Comparison of ENCODE assay signal across 26 cellular contexts in the genomic region with DNA sequence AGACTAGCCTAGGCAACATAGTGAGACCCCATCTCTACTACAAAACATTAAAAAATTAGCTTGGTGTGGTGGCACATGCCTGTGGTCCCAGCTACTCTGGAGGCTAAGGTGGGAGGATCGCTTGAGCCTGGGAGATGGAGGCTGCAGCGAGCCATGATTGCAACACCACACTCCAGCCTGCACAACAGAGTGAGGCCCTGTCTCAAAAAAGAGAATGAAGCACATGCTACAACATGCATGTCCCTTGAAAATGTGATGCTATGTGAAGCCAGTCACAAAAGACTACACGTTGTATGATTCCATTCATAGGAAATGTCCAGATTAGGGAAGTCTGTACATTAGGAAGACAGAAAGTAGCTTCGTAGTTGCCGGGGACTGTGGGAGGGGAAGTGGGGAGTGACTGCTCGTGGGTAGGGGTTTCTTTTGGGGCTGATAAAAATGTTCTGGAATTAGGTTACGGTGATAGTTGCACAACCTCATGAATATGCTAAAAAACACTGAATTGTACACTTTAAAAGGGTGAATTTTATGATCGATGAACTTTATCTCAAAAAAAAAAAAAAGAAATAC.
"Had no signal": no experiment of that assay in that cellular context is flagged by ENCODE, and none has a peak within 500 bp of the region (broad histone marks: within the 10 kb centered on the region; RNA-seq: fewer than 3 reads in every experiment).

No MANE protein-coding gene starts in this region.

- ATAC-seq: left colon; left lung; lower lobe of right lung; natural killer cell; stimulated activated memory B cell treated with anti-CD40 and anti-IgM and Interleukin-4, amounts not matched to agents 10 μg/mL and 1 μg/mL and 100 μg/mL, for 72 hours; stimulated activated naive CD8-positive, alpha-beta T cell treated with anti-CD3 and anti-CD28 coated beads, Interleukin-15, amount 100 ng/mL, for 72 hours had no signal

- H3K36me3 ChIP-seq: left lung, lower lobe of right lung, ovary, right atrium auricular region, sigmoid colon, tibial nerve, upper lobe of left lung, vagina had no signal

- H3K4me1 ChIP-seq: left lung, lower lobe of right lung, right atrium auricular region, sigmoid colon, tibial nerve, upper lobe of left lung, vagina had no signal

- H3K4me3 ChIP-seq: left lung, lower lobe of right lung, ovary, right atrium auricular region, sigmoid colon, tibial nerve, upper lobe of left lung, vagina had no signal

- FAIRE-seq: islet of Langerhans, kidney, small intestine had no signal

- H3K27me3 ChIP-seq: left lung, ovary, right atrium auricular region, sigmoid colon, tibial nerve, upper lobe of left lung, vagina had no signal

- H3K27ac ChIP-seq: left lung, lower lobe of right lung, ovary, right atrium auricular region, sigmoid colon, tibial nerve, upper lobe of left lung, vagina had no signal

- H3K9me3 ChIP-seq: left lung, lower lobe of right lung, ovary, right atrium auricular region, sigmoid colon, upper lobe of left lung, vagina had no signal

- DNase-seq: hypothalamus; immature natural killer cell; kidney; left colon; left lung; lower lobe of right lung; mammary epithelial cell; mesenchymal stem cell; naive B cell; natural killer cell; ovary; sigmoid colon; small intestine; stimulated activated CD4-positive, alpha-beta T cell treated with anti-CD3 and anti-CD28 coated beads, Interleukin-1b, Interleukin-23, amount 100 ng/mL, for 48 hours; stimulated activated CD4-positive, alpha-beta T cell treated with anti-CD3 and anti-CD28 coated beads, Interleukin-2, amount 100 ng/mL, for 48 hours; stimulated activated CD4-positive, alpha-beta T cell treated with anti-CD3 and anti-CD28 coated beads, Interleukin-4, amount 100 ng/mL, for 4 hours; stimulated activated CD8-positive, alpha-beta memory T cell treated with anti-CD3 and anti-CD28 coated beads, Interleukin-4, amount 100 ng/mL, for 48 hours; stimulated activated naive CD4-positive, alpha-beta T cell treated with Interleukin-2 at 50 U/mL for 16 hours; stimulated activated naive CD8-positive, alpha-beta T cell treated with anti-CD3 and anti-CD28 coated beads, Interleukin-15, amount 100 ng/mL, for 72 hours; substantia nigra had no signal
